ENCODE assay signal across 20 cellular contexts in the genomic region with DNA sequence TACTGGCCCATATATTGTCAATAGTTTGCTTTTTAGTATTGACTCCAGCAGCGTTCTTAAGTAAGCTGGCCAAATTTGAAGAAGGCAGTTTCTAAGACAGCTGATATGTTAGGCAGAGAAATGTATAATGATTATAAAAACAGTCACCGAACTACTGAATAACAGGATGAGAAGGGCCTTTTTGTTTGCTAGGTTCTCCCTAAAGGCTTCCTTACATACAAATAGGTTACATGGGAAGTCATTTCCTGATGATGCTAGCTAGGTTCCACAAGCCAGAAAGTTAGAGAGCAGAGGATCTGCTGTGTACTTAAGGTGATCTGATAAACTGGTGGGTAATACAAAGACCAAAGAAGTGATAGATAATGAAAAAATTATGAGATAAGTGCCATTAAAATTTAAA.
"Had no signal": no experiment of that assay in that cellular context is flagged by ENCODE, and none has a peak within 500 bp of the region (broad histone marks: within the 10 kb centered on the region; RNA-seq: fewer than 3 reads in every experiment).

No MANE protein-coding gene starts in this region.

- ATAC-seq: left lung; lower lobe of right lung; naive thymus-derived CD4-positive, alpha-beta T cell; stimulated activated naive B cell treated with anti-CD40 and anti-IgM and Interleukin-4, amounts not matched to agents 10 μg/mL and 1 μg/mL and 100 μg/mL, for 72 hours; stimulated activated naive CD8-positive, alpha-beta T cell treated with anti-CD3 and anti-CD28 coated beads, Interleukin-15, amount 100 ng/mL, for 72 hours; upper lobe of right lung had no signal

- H3K4me3 ChIP-seq: heart left ventricle, left lung, lower lobe of right lung, prostate gland, sigmoid colon, skin epidermis, testis, tibial nerve, upper lobe of right lung, vagina had no signal

- H3K36me3 ChIP-seq: left lung, lower lobe of right lung, prostate gland had no signal

- H3K4me1 ChIP-seq: left lung, lower lobe of right lung, parathyroid adenoma, prostate gland, sigmoid colon, testis, tibial nerve, vagina had no signal

- H3K27ac ChIP-seq: left lung, lower lobe of right lung, parathyroid adenoma, prostate gland, sigmoid colon, skin epidermis, testis, tibial nerve, upper lobe of right lung, vagina had no signal

- DNase-seq: foreskin melanocyte; heart left ventricle; hypothalamus; islet precursor cell; left lung; lower lobe of right lung; naive thymus-derived CD4-positive, alpha-beta T cell; nephron progenitor cell; sigmoid colon; stimulated activated CD4-positive, alpha-beta T cell treated with anti-CD3 and anti-CD28 coated beads, Interleukin-2, amount 100 ng/mL, for 24 hours; stimulated activated CD4-positive, alpha-beta T cell treated with anti-CD3 and anti-CD28 coated beads, Interleukin-4, amount 100 ng/mL, for 4 hours; stimulated activated naive B cell treated with anti-CD40 and anti-IgM and Interleukin-4, amounts not matched to agents 10 μg/mL and 1 μg/mL and 100 μg/mL, for 72 hours; stimulated activated naive CD8-positive, alpha-beta T cell treated with anti-CD3 and anti-CD28 coated beads, Interleukin-15, amount 100 ng/mL, for 72 hours; testis; upper lobe of right lung had no signal

- H3K9me3 ChIP-seq: heart left ventricle, left lung, lower lobe of right lung, prostate gland, sigmoid colon, testis, tibial nerve, upper lobe of right lung, vagina had no signal

- H3K27me3 ChIP-seq: heart left ventricle, left lung, sigmoid colon, testis, tibial nerve, upper lobe of right lung, vagina had no signal
